Comparison of ENCODE assay signal across 13 cellular contexts in the genomic region with DNA sequence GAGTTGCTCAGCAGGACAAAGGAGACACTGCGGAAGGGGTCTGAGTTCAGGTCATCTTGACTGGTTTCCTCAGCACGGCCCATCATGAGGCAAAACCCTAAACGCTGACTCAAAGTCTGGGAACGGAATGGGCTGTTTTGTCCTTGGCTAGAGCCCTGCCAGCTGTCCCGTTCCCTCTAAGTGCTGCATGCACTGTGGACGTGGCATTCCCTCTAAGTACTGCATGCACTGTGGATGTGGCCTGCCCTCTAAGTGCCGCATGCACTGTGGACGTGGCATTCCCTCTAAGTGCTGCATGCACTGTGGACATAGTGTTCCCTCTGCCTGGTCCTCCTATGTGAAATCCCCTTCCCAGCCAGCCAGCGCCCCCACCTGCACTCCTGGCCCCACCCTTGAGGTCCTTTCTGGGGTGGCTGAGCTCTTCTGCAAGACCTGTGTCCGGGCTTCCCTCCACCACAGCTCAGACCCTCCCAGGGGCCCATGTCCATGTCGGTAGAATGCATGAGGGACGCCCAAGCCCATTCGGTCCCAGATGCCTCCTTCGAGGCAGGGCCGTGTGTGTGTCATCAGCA. TPM values are rescaled to one million over a fixed set of nuclear protein-coding genes. Genes with fewer than 3 reads are reported as not detected.
DNase-seq lines count a peak whose midpoint lies in the region; ATAC-seq and TF ChIP-seq lines count a peak whose summit lies in the region.
"Had no signal": no experiment of that assay in that cellular context is flagged by ENCODE, and none has a peak within 500 bp of the region (broad histone marks: within the 10 kb centered on the region; RNA-seq: fewer than 3 reads in every experiment).

No MANE protein-coding gene starts in this region.

- POLR2A ChIA-PET in OCI-LY7 (lab: Charles Lee): no interaction called here

- peak overlapping the region; percentile 68 for H3K4me3 Mint-ChIP-seq in nephron progenitor cell
- H3K4me3 Mint-ChIP-seq: activated CD8-positive, alpha-beta memory T cell treated with anti-CD3 and anti-CD28 coated beads, Interleukin-2, amount 10 ng/mL, durations not matched to agents 7 days and 5 days; B cell; T-helper 2 cell treated with Interferon-gamma antibody and Interleukin-4, amounts not matched to agents 5 μg/mL and 100 μg/mL, for 36 hours had no signal

- no peaks in the 10 kb centered on the region for H3K9me2 ChIP-seq in OCI-LY7 (ENCODE audit: insufficient read depth, low read length)

- DNase-seq in AG10803 (ENCODE audit: low read depth) (peak; percentile 68), SJCRH30 (peak; percentile 67 to 79), Right ventricle myocardium superior (peak; percentile 71), nephron progenitor cell (no peak), NCI-H146 treated with DMSO at 0.1 percent for 48 hours (lab: John Stamatoyannopoulos, UW; ENCODE audit: unreplicated experiment) (no peak), NCI-H1048 (lab: John Stamatoyannopoulos, UW) (no peak), OCI-LY7 (ENCODE audit: low spot score) (no peak)
- DNase-seq: activated CD8-positive, alpha-beta memory T cell treated with anti-CD3 and anti-CD28 coated beads, Interleukin-2, amount 10 ng/mL, durations not matched to agents 7 days and 5 days; KG1; NCI-H2029 treated with DMSO at 0.1 percent for 48 hours had no signal

- no peaks in the 10 kb centered on the region for H3K36me3 Mint-ChIP-seq in nephron progenitor cell (ENCODE audit: low read depth)
- H3K36me3 Mint-ChIP-seq: activated CD8-positive, alpha-beta memory T cell treated with anti-CD3 and anti-CD28 coated beads, Interleukin-2, amount 10 ng/mL, durations not matched to agents 7 days and 5 days had no signal

- peak; percentile 55 for ATAC-seq in Right ventricle myocardium superior (ENCODE audit: poor library complexity)
- ATAC-seq in HG03342 (IDR thresholded peaks at IDR 0.05; ENCODE audit: unreplicated experiment): no peak
- ATAC-seq: activated CD8-positive, alpha-beta memory T cell treated with anti-CD3 and anti-CD28 coated beads, Interleukin-2, amount 10 ng/mL, durations not matched to agents 7 days and 5 days had no signal

- no peak for TF ChIP-seq CTCF in AG10803 (conservative IDR thresholded peaks at IDR 0.05; ENCODE audit: low read length)
- TF ChIP-seq CTCF in nephron progenitor cell (IDR thresholded peaks at IDR 0.05): no peak
- no peak for TF ChIP-seq CTCF in OCI-LY7 (conservative IDR thresholded peaks at IDR 0.05; ENCODE audit: low read length)

- no peaks in the 10 kb centered on the region for H3K36me3 ChIP-seq in SJCRH30
- H3K36me3 ChIP-seq in OCI-LY7 (ENCODE audit: insufficient read depth, low read length): no peaks in the 10 kb centered on the region

- intact Hi-C loops in Right ventricle myocardium superior (cut with DNase I): loop anchor here (10.0 kb wide), 1 partner anchor 121 kb away; no protein-coding TSS in a partner anchor
- intact Hi-C loops in OCI-LY7 (cut with micrococcal nuclease; ENCODE audit: unreplicated experiment): no loop called here

- no peaks in the 10 kb centered on the region for H4K20me1 ChIP-seq in OCI-LY7 (ENCODE audit: insufficient read depth, low read length)

- BruUV-seq in OCI-LY7 (replicated peaks; lab: Mats Ljungman, UMichigan): no TSS peak

- H3K9me3 ChIP-seq in SJCRH30 (replicated peaks) (no peaks in the 10 kb centered on the region), OCI-LY7 (ENCODE audit: low read length) (no peaks in the 10 kb centered on the region)

- CTCF ChIA-PET in OCI-LY7 (lab: Charles Lee; ENCODE audit: unreplicated experiment): no interaction called here

- H3K4me3 ChIP-seq in AG10803 (ENCODE audit: low read length): no peak overlapping the region
- peak overlapping the region; percentile 23 for H3K4me3 ChIP-seq in SJCRH30
- no peak overlapping the region for H3K4me3 ChIP-seq in OCI-LY7 (ENCODE audit: low read depth, low read length, poor library complexity, severe bottlenecking)

- H3K9me3 Mint-ChIP-seq in nephron progenitor cell: no peaks in the 10 kb centered on the region
- H3K9me3 Mint-ChIP-seq: T-helper 2 cell treated with Interferon-gamma antibody and Interleukin-4, amounts not matched to agents 5 μg/mL and 100 μg/mL, for 36 hours had no signal

- peaks cover 16% of the 10 kb centered on the region for H3K27me3 Mint-ChIP-seq in nephron progenitor cell (ENCODE audit: low read depth, poor library complexity)
- H3K27me3 Mint-ChIP-seq: activated CD8-positive, alpha-beta memory T cell treated with anti-CD3 and anti-CD28 coated beads, Interleukin-2, amount 10 ng/mL, durations not matched to agents 7 days and 5 days; B cell had no signal

- H3K79me2 ChIP-seq in OCI-LY7 (ENCODE audit: insufficient read depth, low read depth, low read length): no peaks in the 10 kb centered on the region

- H3K4me2 ChIP-seq in OCI-LY7 (ENCODE audit: low read length): no peak overlapping the region

- H2AFZ ChIP-seq in OCI-LY7 (ENCODE audit: low read length): no peak overlapping the region

- H3K27ac ChIP-seq in SJCRH30: peak overlapping the region; percentile 80
- H3K27ac ChIP-seq in OCI-LY7 (ENCODE audit: low read depth, low read length, poor library complexity, severe bottlenecking): no peak overlapping the region

- H3K27me3 ChIP-seq in SJCRH30: no peaks in the 10 kb centered on the region

- H3K4me1 Mint-ChIP-seq in nephron progenitor cell: peaks cover 92% of the 10 kb centered on the region
- H3K4me1 Mint-ChIP-seq: B cell had no signal

- H3K4me1 ChIP-seq in SJCRH30: peaks cover 40% of the 10 kb centered on the region
- H3K4me1 ChIP-seq in OCI-LY7 (ENCODE audit: insufficient read depth, low read length, poor library complexity, severe bottlenecking): no peaks in the 10 kb centered on the region

- peak overlapping the region; percentile 91 for H3K27ac Mint-ChIP-seq in nephron progenitor cell
- H3K27ac Mint-ChIP-seq: activated CD8-positive, alpha-beta memory T cell treated with anti-CD3 and anti-CD28 coated beads, Interleukin-2, amount 10 ng/mL, durations not matched to agents 7 days and 5 days; B cell; T-helper 2 cell treated with Interferon-gamma antibody and Interleukin-4, amounts not matched to agents 5 μg/mL and 100 μg/mL, for 36 hours had no signal

RNA-seq across cellular contexts. Expression of gene TM2D3, which starts 36.7 kb away (rescaled TPM):
- 54.6 and 57.0 TPM in 2 replicates for total RNA-seq in SJCRH30 (2014; rRNA removed; shearing (Covaris generic))
- total RNA-seq in Right ventricle myocardium superior (56.3 TPM), OCI-LY7 (2022) (33.6 and 40.5 TPM in 2 replicates)
- total RNA-seq in OCI-LY7 (2014; rRNA removed; shearing (Covaris generic)): 28.2 and 39.0 TPM in 2 replicates

Comparison
In these comparisons a context has a peak if more than half of its experiments do, and no peak if none do; other contexts are left out.
1. DNase-seq: peak in AG10803 (single experiment), SJCRH30 (2 of 2) and Right ventricle myocardium superior (single experiment); none in nephron progenitor cell (single experiment), NCI-H146 treated with DMSO at 0.1 percent for 48 hours (single experiment), NCI-H1048 (single experiment) and OCI-LY7 (single experiment).